Comparison of ENCODE assay signal across 11 cellular contexts in the genomic region with DNA sequence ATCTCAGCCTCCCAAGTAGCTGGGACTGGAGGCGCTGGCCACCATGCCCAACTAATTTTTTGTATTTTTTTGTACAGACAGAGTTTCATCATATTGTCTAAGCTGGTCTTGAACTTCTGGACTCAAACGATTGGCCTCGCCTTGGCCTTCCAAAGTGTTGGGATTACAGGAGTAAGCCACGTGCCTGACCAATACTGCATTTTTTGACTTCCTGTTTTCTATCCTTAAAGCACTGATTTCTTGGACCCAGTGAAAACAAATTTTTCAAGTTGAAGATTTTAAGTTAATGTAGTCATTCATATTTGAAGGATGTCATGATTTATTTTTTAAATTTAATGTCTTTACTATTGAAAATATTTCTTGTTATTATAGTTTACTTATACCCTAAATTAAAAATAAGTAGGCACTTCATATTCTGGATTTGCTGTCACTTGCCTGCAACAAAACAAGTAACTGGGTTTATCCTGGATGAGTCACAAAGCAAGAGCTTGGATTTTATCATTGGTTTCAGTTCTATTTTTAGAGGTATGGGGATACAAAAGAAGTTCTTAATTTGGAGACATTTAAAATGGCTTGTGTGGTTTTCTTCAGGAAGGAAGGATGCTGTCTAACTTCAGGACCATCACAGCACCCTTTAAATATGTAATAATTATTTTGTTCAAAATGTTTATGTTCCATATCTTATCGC. TPM values are rescaled to one million over a fixed set of nuclear protein-coding genes. Genes with fewer than 3 reads are reported as not detected.
DNase-seq lines count a peak whose midpoint lies in the region; ATAC-seq and TF ChIP-seq lines count a peak whose summit lies in the region.
"Had no signal": no experiment of that assay in that cellular context is flagged by ENCODE, and none has a peak within 500 bp of the region (broad histone marks: within the 10 kb centered on the region; RNA-seq: fewer than 3 reads in every experiment).

No MANE protein-coding gene starts in this region.

- peaks cover 3 to 37% (median 21%) of the 10 kb centered on the region in 5 donors for H3K4me1 ChIP-seq in subcutaneous abdominal adipose tissue (ENCODE audit: control insufficient read depth in 5 of 5, insufficient read depth in 5 of 5, low read length in 5 of 5)

- H3K4me3 Mint-ChIP-seq in activated T-cell treated with anti-CD3 and anti-CD28 coated beads, Interleukin-2, amount 50 U/mL, for 72 hours = peak overlapping the region; percentile 73 to 96
- peak overlapping the region in 1 of 3 donors; percentile 11 for H3K4me3 Mint-ChIP-seq in T-cell

- no peaks in the 10 kb centered on the region for H3K9me3 Mint-ChIP-seq in activated T-cell treated with anti-CD3 and anti-CD28 coated beads, Interleukin-2, amount 50 U/mL, for 72 hours
- no peaks in the 10 kb centered on the region for H3K9me3 Mint-ChIP-seq in T-cell
- H3K9me3 Mint-ChIP-seq: CD8-positive, alpha-beta memory T cell had no signal

- H3K27me3 ChIP-seq in subcutaneous abdominal adipose tissue (ENCODE audit: control insufficient read depth in 5 of 5, insufficient read depth in 4 of 5, low read length in 5 of 5) = no peaks in the 10 kb centered on the region

- no peaks in the 10 kb centered on the region for H3K27me3 Mint-ChIP-seq in activated T-cell treated with anti-CD3 and anti-CD28 coated beads, Interleukin-2, amount 50 U/mL, for 72 hours (ENCODE audit: low read depth)
- H3K27me3 Mint-ChIP-seq in T-cell = no peaks in the 10 kb centered on the region
- H3K27me3 Mint-ChIP-seq: activated naive CD8-positive, alpha-beta T cell; CD8-positive, alpha-beta memory T cell had no signal

- H3K27ac ChIP-seq in subcutaneous abdominal adipose tissue (ENCODE audit: low read depth, low read length) = peak overlapping the region; percentile 93

- peaks cover 3 to 5% of the 10 kb centered on the region in 2 donors for H3K36me3 Mint-ChIP-seq in activated T-cell treated with anti-CD3 and anti-CD28 coated beads, Interleukin-2, amount 50 U/mL, for 72 hours (ENCODE audit: insufficient read depth in 2 of 2)
- peaks cover 6% of the 10 kb centered on the region for H3K36me3 Mint-ChIP-seq in T-cell
- H3K36me3 Mint-ChIP-seq: activated naive CD8-positive, alpha-beta T cell had no signal

- ATAC-seq in activated T-cell treated with anti-CD3 and anti-CD28 coated beads, Interleukin-2, amount 50 U/mL, for 72 hours (replicated peaks in 1 of 2) = no peak
- ATAC-seq in T-cell (replicated peaks in 1 of 4) = no peak

- POLR2A ChIA-PET in T-cell (lab: Charles Lee) = interaction anchor here in 1 of 2 donors (0.6 kb wide), 1 partner anchor 827 kb away, joined by 5 read pairs; no protein-coding TSS in a partner anchor

- no peak for DNase-seq in activated T-cell treated with anti-CD3 and anti-CD28 coated beads, Interleukin-2, amount 50 U/mL, for 72 hours
- no peak for DNase-seq in activated T-cell treated with anti-CD3 and anti-CD28 coated beads, Interleukin-2, amount 50 U/mL, for 48 hours
- peak; percentile 75 for DNase-seq in RPMI7951 (ENCODE audit: low read depth)
- peak; percentile 62 for DNase-seq in fibroblast of pulmonary artery (ENCODE audit: low read depth)
- no peak for DNase-seq in T-cell
- DNase-seq in stimulated activated CD4-positive, alpha-beta T cell treated with anti-CD3 and anti-CD28 coated beads, Interleukin-12 subunit alpha, Interleukin-12 subunit beta, amount 100 ng/mL, for 4 hours = no peak
- DNase-seq in NCI-H2227 (lab: John Stamatoyannopoulos, UW; ENCODE audit: unreplicated experiment) = no peak
- DNase-seq: CD8-positive, alpha-beta memory T cell; RPMI8226 had no signal

- no peaks in the 10 kb centered on the region for H3K9me3 ChIP-seq in subcutaneous abdominal adipose tissue (ENCODE audit: control insufficient read depth in 5 of 5, low read length in 5 of 5)

- H3K27ac Mint-ChIP-seq in activated T-cell treated with anti-CD3 and anti-CD28 coated beads, Interleukin-2, amount 50 U/mL, for 72 hours = no peak overlapping the region
- H3K27ac Mint-ChIP-seq in T-cell = no peak overlapping the region

- H3K4me3 ChIP-seq in fibroblast of pulmonary artery (replicated peaks; ENCODE audit: low read depth, low read length) (no peak overlapping the region), subcutaneous abdominal adipose tissue (ENCODE audit: low read depth in 1 of 5, low read length in 5 of 5) (no peak overlapping the region)

- TF ChIP-seq CTCF in fibroblast of pulmonary artery (IDR thresholded peaks at IDR 0.05; ENCODE audit: low read length, missing control alignments) = no peak

- no peak overlapping the region for H3K9ac ChIP-seq in subcutaneous abdominal adipose tissue (ENCODE audit: low read length in 5 of 5)

- peaks cover 42% of the 10 kb centered on the region for H3K4me1 Mint-ChIP-seq in activated T-cell treated with anti-CD3 and anti-CD28 coated beads, Interleukin-2, amount 50 U/mL, for 72 hours (ENCODE audit: low read depth)
- H3K4me1 Mint-ChIP-seq in T-cell = peaks cover 30 to 36% (median 33%) of the 10 kb centered on the region in 3 donors

- CTCF ChIA-PET in T-cell (lab: Charles Lee) = no interaction called here

- peaks cover 0 to 10% (median 2%) of the 10 kb centered on the region in 5 donors for H3K36me3 ChIP-seq in subcutaneous abdominal adipose tissue (ENCODE audit: control insufficient read depth in 5 of 5, insufficient read depth in 5 of 5, low read length in 5 of 5)

RNA-seq across cellular contexts. Expression of a gene that starts 2.2 kb away (rescaled TPM):
- total RNA-seq in activated T-cell treated with anti-CD3 and anti-CD28 coated beads, Interleukin-2, amount 50 U/mL, for 72 hours = 10 to 100 TPM; 32.4 to 35.4 TPM
- 43.6 and 56.7 TPM in 2 replicates for total RNA-seq in RPMI7951 (2014; rRNA removed; shearing (Covaris generic))
- 10 to 100 TPM; 24.9 to 30.7 (median 28.0) TPM for total RNA-seq in T-cell

RNA-seq across cellular contexts. Expression of a gene that starts 54.8 kb away (rescaled TPM):
- 10 to 100 TPM; 30.3 to 34.8 TPM for total RNA-seq in activated T-cell treated with anti-CD3 and anti-CD28 coated beads, Interleukin-2, amount 50 U/mL, for 72 hours
- 5.9 and 7.2 TPM in 2 replicates for total RNA-seq in RPMI7951 (2014; rRNA removed; shearing (Covaris generic))
- 10 to 100 TPM in 3 of 5 donors, 1 to 10 TPM in 2; 7.8 to 13.7 (median 10.2) TPM for total RNA-seq in T-cell

Comparison
In these comparisons a context has a peak if more than half of its experiments do, and no peak if none do; other contexts are left out.
1. DNase-seq: peak in RPMI7951 (single experiment) and fibroblast of pulmonary artery (single experiment); none in activated T-cell treated with anti-CD3 and anti-CD28 coated beads, Interleukin-2, amount 50 U/mL, for 72 hours (0 of 2), activated T-cell treated with anti-CD3 and anti-CD28 coated beads, Interleukin-2, amount 50 U/mL, for 48 hours (0 of 2), T-cell (0 of 34), stimulated activated CD4-positive, alpha-beta T cell treated with anti-CD3 and anti-CD28 coated beads, Interleukin-12 subunit alpha, Interleukin-12 subunit beta, amount 100 ng/mL, for 4 hours (single experiment) and NCI-H2227 (single experiment).